In the genomic region with DNA sequence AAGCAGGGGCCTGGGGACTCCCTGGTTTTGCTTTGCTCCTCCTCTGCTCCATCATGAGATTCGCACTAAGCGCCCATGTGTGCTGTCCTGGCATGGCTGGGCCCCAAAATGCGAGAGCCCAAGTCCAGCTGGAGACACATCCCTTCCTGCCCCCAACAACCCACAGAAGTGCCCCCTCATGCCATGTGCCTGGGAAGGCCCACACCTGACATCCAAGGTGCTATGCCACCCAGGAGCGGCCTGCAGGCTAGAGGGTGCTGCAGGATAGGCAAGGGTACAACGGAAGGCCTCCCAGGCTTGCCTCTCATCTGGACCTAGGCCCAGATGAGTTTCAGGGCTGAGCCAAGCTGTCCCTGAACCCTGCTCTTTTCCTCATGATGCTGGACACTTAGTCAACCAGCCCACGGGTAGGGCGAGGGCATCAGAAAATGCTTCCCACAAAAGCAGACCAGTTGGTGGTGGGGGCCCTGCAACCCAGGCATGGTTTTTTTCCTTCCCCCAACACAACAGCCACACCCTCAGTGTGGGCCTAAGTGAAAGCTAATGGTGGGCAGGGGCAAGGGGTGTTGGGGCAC, we compare ENCODE assay signal across 3 cellular contexts.
TF ChIP-seq lines count a peak whose summit lies in the region.

No MANE protein-coding gene starts in this region.

TF ChIP-seq in SK-N-SH, 30 proteins besides CTCF, POLR2A, EP300 and RAD21 (continued from another document):
- TF ChIP-seq, protein P1, sequence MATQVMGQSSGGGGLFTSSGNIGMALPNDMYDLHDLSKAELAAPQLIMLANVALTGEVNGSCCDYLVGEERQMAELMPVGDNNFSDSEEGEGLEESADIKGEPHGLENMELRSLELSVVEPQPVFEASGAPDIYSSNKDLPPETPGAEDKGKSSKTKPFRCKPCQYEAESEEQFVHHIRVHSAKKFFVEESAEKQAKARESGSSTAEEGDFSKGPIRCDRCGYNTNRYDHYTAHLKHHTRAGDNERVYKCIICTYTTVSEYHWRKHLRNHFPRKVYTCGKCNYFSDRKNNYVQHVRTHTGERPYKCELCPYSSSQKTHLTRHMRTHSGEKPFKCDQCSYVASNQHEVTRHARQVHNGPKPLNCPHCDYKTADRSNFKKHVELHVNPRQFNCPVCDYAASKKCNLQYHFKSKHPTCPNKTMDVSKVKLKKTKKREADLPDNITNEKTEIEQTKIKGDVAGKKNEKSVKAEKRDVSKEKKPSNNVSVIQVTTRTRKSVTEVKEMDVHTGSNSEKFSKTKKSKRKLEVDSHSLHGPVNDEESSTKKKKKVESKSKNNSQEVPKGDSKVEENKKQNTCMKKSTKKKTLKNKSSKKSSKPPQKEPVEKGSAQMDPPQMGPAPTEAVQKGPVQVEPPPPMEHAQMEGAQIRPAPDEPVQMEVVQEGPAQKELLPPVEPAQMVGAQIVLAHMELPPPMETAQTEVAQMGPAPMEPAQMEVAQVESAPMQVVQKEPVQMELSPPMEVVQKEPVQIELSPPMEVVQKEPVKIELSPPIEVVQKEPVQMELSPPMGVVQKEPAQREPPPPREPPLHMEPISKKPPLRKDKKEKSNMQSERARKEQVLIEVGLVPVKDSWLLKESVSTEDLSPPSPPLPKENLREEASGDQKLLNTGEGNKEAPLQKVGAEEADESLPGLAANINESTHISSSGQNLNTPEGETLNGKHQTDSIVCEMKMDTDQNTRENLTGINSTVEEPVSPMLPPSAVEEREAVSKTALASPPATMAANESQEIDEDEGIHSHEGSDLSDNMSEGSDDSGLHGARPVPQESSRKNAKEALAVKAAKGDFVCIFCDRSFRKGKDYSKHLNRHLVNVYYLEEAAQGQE (IDR thresholded peaks at IDR 0.05; ENCODE audit: low read depth, low read length): no peak
- no peak for TF ChIP-seq PBX3 (IDR thresholded peaks at IDR 0.05)

TF ChIP-seq in SK-N-SH treated with all-trans-retinoic acid at 6 μM for 48 hours, 23 proteins besides CTCF, POLR2A, EP300 and RAD21:
- TF ChIP-seq CREB5 (CRISPR knock-in tag; IDR thresholded peaks at IDR 0.05; ENCODE audit: low read depth): no peak
- no peak for TF ChIP-seq GLIS3 (CRISPR knock-in tag; IDR thresholded peaks at IDR 0.05)
- no peak for TF ChIP-seq ARNTL (CRISPR knock-in tag; IDR thresholded peaks at IDR 0.05; ENCODE audit: borderline replicate concordance, low read depth)
- TF ChIP-seq ZC3H10 (CRISPR knock-in tag; IDR thresholded peaks at IDR 0.05): no peak
- no peak for TF ChIP-seq TOX (CRISPR knock-in tag; IDR thresholded peaks at IDR 0.05; ENCODE audit: borderline replicate concordance)
- TF ChIP-seq TCF4 (CRISPR knock-in tag; IDR thresholded peaks at IDR 0.05; ENCODE audit: borderline replicate concordance): no peak
- TF ChIP-seq ZNF8 (CRISPR knock-in tag; IDR thresholded peaks at IDR 0.05): no peak
- TF ChIP-seq PATZ1 (CRISPR knock-in tag; IDR thresholded peaks at IDR 0.05; ENCODE audit: borderline replicate concordance): no peak
- TF ChIP-seq ISL1 (CRISPR knock-in tag; IDR thresholded peaks at IDR 0.05): no peak
- TF ChIP-seq OSR1 (CRISPR knock-in tag; IDR thresholded peaks at IDR 0.05): no peak
- TF ChIP-seq ZNF70 (CRISPR knock-in tag; IDR thresholded peaks at IDR 0.05): no peak
- TF ChIP-seq ZFP3 (CRISPR knock-in tag; IDR thresholded peaks at IDR 0.05): no peak
- no peak for TF ChIP-seq BACH2 (CRISPR knock-in tag; IDR thresholded peaks at IDR 0.05; ENCODE audit: borderline replicate concordance)
- TF ChIP-seq PPARA (CRISPR knock-in tag; IDR thresholded peaks at IDR 0.05; ENCODE audit: borderline replicate concordance): no peak
- no peak for TF ChIP-seq RARB (CRISPR knock-in tag; IDR thresholded peaks at IDR 0.05)
- no peak for TF ChIP-seq ESRRG (CRISPR knock-in tag; IDR thresholded peaks at IDR 0.05)
- TF ChIP-seq CSRNP3 (CRISPR knock-in tag; IDR thresholded peaks at IDR 0.05): no peak

TF ChIP-seq in HEK293, 187 proteins besides CTCF, POLR2A, EP300 and RAD21 (continued from another document):
- TF ChIP-seq, protein P2, sequence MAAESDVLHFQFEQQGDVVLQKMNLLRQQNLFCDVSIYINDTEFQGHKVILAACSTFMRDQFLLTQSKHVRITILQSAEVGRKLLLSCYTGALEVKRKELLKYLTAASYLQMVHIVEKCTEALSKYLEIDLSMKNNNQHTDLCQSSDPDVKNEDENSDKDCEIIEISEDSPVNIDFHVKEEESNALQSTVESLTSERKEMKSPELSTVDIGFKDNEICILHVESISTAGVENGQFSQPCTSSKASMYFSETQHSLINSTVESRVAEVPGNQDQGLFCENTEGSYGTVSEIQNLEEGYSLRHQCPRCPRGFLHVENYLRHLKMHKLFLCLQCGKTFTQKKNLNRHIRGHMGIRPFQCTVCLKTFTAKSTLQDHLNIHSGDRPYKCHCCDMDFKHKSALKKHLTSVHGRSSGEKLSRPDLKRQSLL (tag by site-specific recombination; IDR thresholded peaks at IDR 0.05): no peak
- TF ChIP-seq ZNF621 (tag by site-specific recombination; IDR thresholded peaks at IDR 0.05): no peak
- TF ChIP-seq ZNF211 (tag by site-specific recombination; IDR thresholded peaks at IDR 0.05; ENCODE audit: low read depth): no peak
TF ChIP-seq in HEK293: peak in this region for 1.
